In genomic region chr7:149599636-149600206, GRCh38 we compare ENCODE assay signal across 8 cellular contexts.
DNase-seq lines count a peak whose midpoint lies in the region; ATAC-seq and TF ChIP-seq lines count a peak whose summit lies in the region.
"Had no signal": no experiment of that assay in that cellular context is flagged by ENCODE, and none has a peak within 500 bp of the region (broad histone marks: within the 10 kb centered on the region; RNA-seq: fewer than 3 reads in every experiment).

No MANE protein-coding gene starts in this region.

- peaks cover 29 to 46% (median 40%) of the 10 kb centered on the region in 4 donors for H3K4me1 Mint-ChIP-seq in naive thymus-derived CD8-positive, alpha-beta T cell

- no peak for TF ChIP-seq POLR2A in NB4 (IDR thresholded peaks at IDR 0.05; ENCODE audit: extremely low read depth, insufficient read length)

- no peaks in the 10 kb centered on the region for H3K27me3 Mint-ChIP-seq in naive thymus-derived CD8-positive, alpha-beta T cell

- no peak overlapping the region for H3K27ac ChIP-seq in caudate nucleus (ENCODE audit: low read depth, low read length)

- peak overlapping the region; percentile 51 to 83 (median 72) for H3K4me3 Mint-ChIP-seq in naive thymus-derived CD8-positive, alpha-beta T cell

- H3K4me3 ChIP-seq in NB4 (ENCODE audit: low read depth, low read length), result no peak overlapping the region
- H3K4me3 ChIP-seq: skin epidermis had no signal

- no peak for TF ChIP-seq CTCF in NB4 (IDR thresholded peaks at IDR 0.05; ENCODE audit: low read depth, low read length)

- H3K27ac Mint-ChIP-seq in naive thymus-derived CD8-positive, alpha-beta T cell, result peak overlapping the region; percentile 23 to 94 (median 88)

- peaks cover 0 to 53% (median 24%) of the 10 kb centered on the region in 3 donors for H3K36me3 Mint-ChIP-seq in naive thymus-derived CD8-positive, alpha-beta T cell

- DNase-seq in NB4 (ENCODE audit: low read depth), result peak; percentile 75
- DNase-seq in naive thymus-derived CD8-positive, alpha-beta T cell, result peak in 3 of 10 donors; percentile 12 to 26 (median 21)
- no peak for DNase-seq in DMS53 treated with DMSO at 0.1 percent for 48 hours (lab: John Stamatoyannopoulos, UW; ENCODE audit: unreplicated experiment)
- no peak for DNase-seq in NCI-H187 treated with DMSO at 0.1 percent for 48 hours (lab: John Stamatoyannopoulos, UW)
- DNase-seq in caudate nucleus (lab: John Stamatoyannopoulos, UW), result no peak

- ATAC-seq in GM18508 (IDR thresholded peaks at IDR 0.05; ENCODE audit: insufficient read depth, unreplicated experiment) (peak; percentile 29), GM21576 (IDR thresholded peaks at IDR 0.05; ENCODE audit: unreplicated experiment) (peak; percentile 38)
- peak; percentile 18 to 59 for ATAC-seq in naive thymus-derived CD8-positive, alpha-beta T cell

- POLR2A ChIA-PET in naive thymus-derived CD8-positive, alpha-beta T cell (lab: Charles Lee), result no interaction called here

- H3K9me3 Mint-ChIP-seq in naive thymus-derived CD8-positive, alpha-beta T cell, result no peaks in the 10 kb centered on the region
